In the genomic region with DNA sequence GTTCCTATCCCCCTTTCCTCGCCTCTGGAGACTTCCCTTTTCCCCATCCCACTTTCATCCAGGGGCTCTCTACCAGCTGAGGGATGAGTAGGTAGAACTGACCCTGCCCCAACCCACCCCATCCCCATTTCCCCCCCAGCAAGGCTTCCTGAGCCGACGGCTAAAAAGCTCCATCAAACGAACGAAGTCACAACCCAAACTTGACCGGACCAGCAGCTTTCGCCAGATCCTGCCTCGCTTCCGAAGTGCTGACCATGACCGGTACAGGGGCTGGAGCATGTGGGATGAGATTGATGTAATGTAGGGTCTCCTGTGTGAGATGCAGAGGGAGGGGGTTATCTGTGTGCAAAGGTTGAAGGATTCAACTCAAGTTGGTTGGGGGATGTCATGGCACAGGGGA, we compare ENCODE assay signal across 15 cellular contexts. TPM values are rescaled to one million over a fixed set of nuclear protein-coding genes. Genes with fewer than 3 reads are reported as not detected.
A peak's percentile ranks its signal among the peaks of the same experiment; 100 is the strongest.
DNase-seq lines count a peak whose midpoint lies in the region; ATAC-seq, FAIRE-seq and TF ChIP-seq lines count a peak whose summit lies in the region.
"Had no signal": no experiment of that assay in that cellular context is flagged by ENCODE, and none has a peak within 500 bp of the region (broad histone marks: within the 10 kb centered on the region; RNA-seq: fewer than 3 reads in every experiment).

No MANE protein-coding gene starts in this region.

- H3K4me3 ChIP-seq in Karpas-422 (ENCODE audit: low read length) (peak overlapping the region; percentile 79; the same call in 1 of the 2 replicates), H1 (ENCODE audit: extremely low read depth in 1 of 4, insufficient read depth in 2 of 4, low read depth in 3 of 4, low read length in 4 of 4) (peak overlapping the region; percentile 31 to 61 (median 56); a peak in 7 of 8 replicates), trophoblast cell (ENCODE audit: low read depth, low read length) (no peak overlapping the region), right lobe of liver (no peak overlapping the region)
- H3K4me3 ChIP-seq: upper lobe of right lung had no signal

- no peak for FAIRE-seq in H1 (lab: Jason Lieb, UNC)
- FAIRE-seq: A204.1, G401.6, keratinocyte had no signal

- H2BK15ac ChIP-seq in H1 (ENCODE audit: low read length), result peak overlapping the region; percentile 90; the same call in 1 of the 2 replicates

- peak overlapping the region; percentile 99 for H2BK12ac ChIP-seq in H1 (ENCODE audit: low read depth, low read length)
- H2BK12ac ChIP-seq in trophoblast cell (ENCODE audit: low read length), result no peak overlapping the region

- no peak for TF ChIP-seq CTCF in H1 (IDR thresholded peaks at IDR 0.05; ENCODE audit: control extremely low read depth in 1 of 3, insufficient read depth in 1 of 3, low read depth in 1 of 3, low read length in 3 of 3)
- no peak for TF ChIP-seq CTCF in right lobe of liver (IDR thresholded peaks at IDR 0.05)

- H3K23ac ChIP-seq in H1 (ENCODE audit: insufficient read length), result no peak overlapping the region
- H3K23ac ChIP-seq in trophoblast cell (ENCODE audit: low read length), result no peak overlapping the region

- H3K56ac ChIP-seq in H1 (replicated peaks; ENCODE audit: insufficient read length, low read depth, low read length), result peak overlapping the region; percentile 27

- peak overlapping the region; percentile 24 for H2BK20ac ChIP-seq in H1 (ENCODE audit: low read length)

- no peak overlapping the region for H4K12ac ChIP-seq in trophoblast cell (ENCODE audit: low read depth, low read length)

- TF ChIP-seq RAD21 in H1 (IDR thresholded peaks at IDR 0.05 in 1 of 2, conservative IDR thresholded peaks at IDR 0.05 in 1 of 2; ENCODE audit: low read depth in 2 of 2, low read length in 2 of 2), result no peak

- DNase-seq in T-helper 2 cell treated with Interferon-gamma antibody and Interleukin-4, amounts not matched to agents 5 μg/mL and 100 μg/mL, for 36 hours (ENCODE audit: low spot score), result no peak
- DNase-seq in T-helper 2 cell (no peak), Karpas-422 (no peak), H1 (ENCODE audit: low read depth in 1 of 2, low spot score in 2 of 2) (no peak), trophoblast cell (no peak), right lobe of liver (no peak), NCI-H345 treated with DMSO at 0.1 percent for 48 hours (lab: John Stamatoyannopoulos, UW; ENCODE audit: unreplicated experiment) (no peak)
- DNase-seq: activated CD4-positive, CD25-positive, alpha-beta regulatory T cell treated with anti-CD3 and anti-CD28 coated beads, Interleukin-2, amount 50 U/mL, for 72 hours; MM.1S; Right ventricle myocardium superior; upper lobe of right lung had no signal

- H3K4me1 ChIP-seq in Karpas-422 (ENCODE audit: low read length) (peaks cover 51% of the 10 kb centered on the region), H1 (replicated peaks in 1 of 4; ENCODE audit: control insufficient read depth in 3 of 4, insufficient read depth in 4 of 4, low read length in 3 of 4) (peaks cover 11 to 34% (median 25%) of the 10 kb centered on the region in 4 experiments), trophoblast cell (ENCODE audit: control insufficient read depth in 1 of 2, insufficient read depth in 2 of 2, low read length in 2 of 2) (peaks cover 33 to 40% of the 10 kb centered on the region in 2 experiments), right lobe of liver (peaks cover 0 to 18% (median 0%) of the 10 kb centered on the region in 4 donors)

- no peaks in the 10 kb centered on the region for H3K9me3 Mint-ChIP-seq in T-helper 2 cell treated with Interferon-gamma antibody and Interleukin-4, amounts not matched to agents 5 μg/mL and 100 μg/mL, for 36 hours

- no peak for TF ChIP-seq EP300 in H1 (IDR thresholded peaks at IDR 0.05; ENCODE audit: borderline replicate concordance in 1 of 2, low read depth in 2 of 2, low read length in 2 of 2)

- H3K9me3 ChIP-seq in Karpas-422 (ENCODE audit: low read length), result no peaks in the 10 kb centered on the region
- no peaks in the 10 kb centered on the region; a peak in 1 of 4 replicates for H3K9me3 ChIP-seq in H1 (ENCODE audit: insufficient read depth in 2 of 2, low read depth in 1 of 2, low read length in 1 of 2)
- peaks cover 4% of the 10 kb centered on the region for H3K9me3 ChIP-seq in trophoblast cell (ENCODE audit: insufficient read depth, low read depth, low read length)
- no peaks in the 10 kb centered on the region for H3K9me3 ChIP-seq in right lobe of liver
- H3K9me3 ChIP-seq: upper lobe of right lung had no signal

- no peaks in the 10 kb centered on the region for H3K9me2 ChIP-seq in Karpas-422 (replicated peaks; ENCODE audit: insufficient read depth, low read length)

- POLR2A ChIA-PET in H1 (lab: Charles Lee; ENCODE audit: partially characterized antibody), result interaction anchor here (0.9 to 14.8 kb wide), 12 partner anchors 8 to 461 kb away, joined by 3 to 381 read pairs (median 6); partner anchors contain the start of genes CUTA, RGL2, SYNGAP1 and ZBTB22

- H3K9ac ChIP-seq in Karpas-422 (ENCODE audit: low read length), result peak overlapping the region; percentile 84
- H3K9ac ChIP-seq in H1 (replicated peaks in 1 of 4; ENCODE audit: extremely low read depth in 1 of 4, low read depth in 3 of 4, low read length in 3 of 4), result peak overlapping the region in 3 of 4 experiments; percentile 44 to 83 (median 46); a peak in 5 of 7 replicates
- no peak overlapping the region for H3K9ac ChIP-seq in trophoblast cell (ENCODE audit: low read length)

- peaks cover 25% of the 10 kb centered on the region for H3K23me2 ChIP-seq in H1 (ENCODE audit: low read depth, low read length)

- H3K27ac ChIP-seq in Karpas-422 (ENCODE audit: low read length) (peak overlapping the region; percentile 70), H1 (ENCODE audit: low read depth, low read length) (peak overlapping the region; percentile 98), trophoblast cell (ENCODE audit: low read depth, low read length) (no peak overlapping the region), right lobe of liver (no peak overlapping the region)
- H3K27ac ChIP-seq: upper lobe of right lung had no signal

- CTCF ChIA-PET in H1 (lab: Charles Lee; ENCODE audit: partially characterized antibody), result interaction anchor here (0.9 to 1.7 kb wide), 5 partner anchors 9 to 24 kb away, joined by 3 to 6 read pairs (median 3); partner anchors contain the start of gene ZBTB9

- H4K91ac ChIP-seq in H1 (replicated peaks; ENCODE audit: insufficient read length, low read length) (peak overlapping the region; percentile 99), trophoblast cell (ENCODE audit: low read depth, low read length) (no peak overlapping the region)

- no peak overlapping the region for H2BK120ac ChIP-seq in H1 (replicated peaks; ENCODE audit: low read depth, low read length)
- no peak overlapping the region for H2BK120ac ChIP-seq in trophoblast cell (ENCODE audit: insufficient read depth, low read length, poor library complexity)

- H3K4ac ChIP-seq in H1 (replicated peaks; ENCODE audit: insufficient read length, low read depth, low read length), result peak overlapping the region; percentile 94
- H3K4ac ChIP-seq in trophoblast cell (ENCODE audit: low read depth, low read length), result no peak overlapping the region

- peaks cover 32% of the 10 kb centered on the region for H3K36me3 Mint-ChIP-seq in T-helper 2 cell treated with Interferon-gamma antibody and Interleukin-4, amounts not matched to agents 5 μg/mL and 100 μg/mL, for 36 hours (ENCODE audit: low read depth)

- H3K18ac ChIP-seq in H1 (ENCODE audit: extremely low read depth, low read length) (peak overlapping the region; percentile 76), trophoblast cell (ENCODE audit: low read length) (no peak overlapping the region)

- H4K8ac ChIP-seq in H1 (ENCODE audit: extremely low read depth, insufficient read depth, low read length) (peak overlapping the region; percentile 76), trophoblast cell (ENCODE audit: low read depth, low read length) (no peak overlapping the region)

- H3K36me3 ChIP-seq in Karpas-422 (ENCODE audit: insufficient read depth, low read length) (peaks cover 17% of the 10 kb centered on the region), H1 (ENCODE audit: control insufficient read depth in 2 of 4, insufficient read depth in 4 of 4, low read length in 3 of 4) (peaks cover 19 to 26% (median 23%) of the 10 kb centered on the region in 4 experiments), trophoblast cell (ENCODE audit: control insufficient read depth in 1 of 2, insufficient read depth in 2 of 2, low read length in 2 of 2) (peaks cover 9 to 22% of the 10 kb centered on the region in 2 experiments), right lobe of liver (no peaks in the 10 kb centered on the region)

- no peak overlapping the region for H3K14ac ChIP-seq in H1 (ENCODE audit: insufficient read length)
- H3K14ac ChIP-seq in trophoblast cell (ENCODE audit: low read length), result no peak overlapping the region

- H3K27ac Mint-ChIP-seq in T-helper 2 cell treated with Interferon-gamma antibody and Interleukin-4, amounts not matched to agents 5 μg/mL and 100 μg/mL, for 36 hours, result peak overlapping the region; percentile 71

- peak overlapping the region; percentile 22 for H3K4me3 Mint-ChIP-seq in T-helper 2 cell treated with Interferon-gamma antibody and Interleukin-4, amounts not matched to agents 5 μg/mL and 100 μg/mL, for 36 hours

- H3K4me1 Mint-ChIP-seq in T-helper 2 cell treated with Interferon-gamma antibody and Interleukin-4, amounts not matched to agents 5 μg/mL and 100 μg/mL, for 36 hours (ENCODE audit: low read depth), result peaks cover 44% of the 10 kb centered on the region

- intact Hi-C loops in right lobe of liver (cut with DNase I), result no loop called here

- ATAC-seq in right lobe of liver (no peak), GM18517 (IDR thresholded peaks at IDR 0.05; ENCODE audit: unreplicated experiment) (no peak)
- ATAC-seq: upper lobe of right lung had no signal

- H3K27me3 Mint-ChIP-seq in T-helper 2 cell treated with Interferon-gamma antibody and Interleukin-4, amounts not matched to agents 5 μg/mL and 100 μg/mL, for 36 hours (ENCODE audit: low read depth), result no peaks in the 10 kb centered on the region

- H2BK5ac ChIP-seq in H1 (ENCODE audit: low read depth, low read length) (peak overlapping the region; percentile 93; the same call in 1 of the 2 replicates), trophoblast cell (ENCODE audit: low read depth, low read length, poor library complexity) (no peak overlapping the region)

- peak overlapping the region; percentile 24 for H4K5ac ChIP-seq in H1 (ENCODE audit: insufficient read length, low read depth, low read length)

- peaks cover 14% of the 10 kb centered on the region for H3K79me1 ChIP-seq in H1 (ENCODE audit: low read depth, low read length)
- H3K79me1 ChIP-seq in trophoblast cell (ENCODE audit: low read length), result peaks cover 3% of the 10 kb centered on the region

- no peaks in the 10 kb centered on the region for H4K20me1 ChIP-seq in Karpas-422 (ENCODE audit: insufficient read depth, low read depth, low read length)
- H4K20me1 ChIP-seq in H1 (replicated peaks in 1 of 2; ENCODE audit: control insufficient read depth in 1 of 2, insufficient read depth in 2 of 2, low read length in 2 of 2), result peaks cover 0 to 10% of the 10 kb centered on the region in 2 experiments

- H3K27me3 ChIP-seq in Karpas-422 (ENCODE audit: low read length), result no peaks in the 10 kb centered on the region
- no peaks in the 10 kb centered on the region for H3K27me3 ChIP-seq in H1 (replicated peaks in 1 of 4; ENCODE audit: control insufficient read depth in 3 of 4, extremely low read depth in 1 of 4, insufficient read depth in 3 of 4, low read length in 3 of 4)
- no peaks in the 10 kb centered on the region for H3K27me3 ChIP-seq in trophoblast cell (ENCODE audit: insufficient read depth, low read length)
- no peaks in the 10 kb centered on the region for H3K27me3 ChIP-seq in right lobe of liver
- H3K27me3 ChIP-seq: upper lobe of right lung had no signal

- H2AFZ ChIP-seq in Karpas-422 (ENCODE audit: low read length), result no peak overlapping the region
- no peak overlapping the region for H2AFZ ChIP-seq in H1 (ENCODE audit: low read length)
- H2AFZ ChIP-seq in trophoblast cell (ENCODE audit: insufficient read depth, low read length, poor library complexity), result no peak overlapping the region

- peak overlapping the region; percentile 96 for H3K4me2 ChIP-seq in Karpas-422 (ENCODE audit: low read depth, low read length, poor library complexity, severe bottlenecking)
- peak overlapping the region; percentile 90 to 91 for H3K4me2 ChIP-seq in H1 (ENCODE audit: insufficient read depth in 1 of 2, low read depth in 2 of 2, low read length in 2 of 2)
- peak overlapping the region; percentile 24 for H3K4me2 ChIP-seq in trophoblast cell (ENCODE audit: low read length)

- TF ChIP-seq POLR2A in H1 (IDR thresholded peaks at IDR 0.05; ENCODE audit: control extremely low read depth in 1 of 2, low read depth in 2 of 2, low read length in 2 of 2) (no peak), right lobe of liver (IDR thresholded peaks at IDR 0.05) (no peak)

- H3K79me2 ChIP-seq in Karpas-422 (ENCODE audit: low read length) (peaks cover 51% of the 10 kb centered on the region), H1 (ENCODE audit: control insufficient read depth in 1 of 2, insufficient read depth in 2 of 2, low read length in 2 of 2) (peaks cover 8 to 71% of the 10 kb centered on the region in 2 experiments; a peak in 3 of 4 replicates), trophoblast cell (ENCODE audit: control insufficient read depth, insufficient read depth, low read length, poor library complexity) (peaks cover 2% of the 10 kb centered on the region)

- 32% methylated on average over 9 of the region's 10 CpGs; no CpG with 5 or more reads in 1 of the 2 experiments for WGBS in H1 (ENCODE audit: extremely low coverage in 1 of 2, insufficient coverage in 1 of 2, insufficient read length in 1 of 2, insufficient replicate concordance in 2 of 2, low coverage in 1 of 2, low lambda C conversion rate in 2 of 2, missing lambda C conversion rate in 1 of 2), 2 experiments
- no CpG with 5 or more reads among the region's 10 CpGs for WGBS in trophoblast cell (ENCODE audit: extremely low coverage, insufficient coverage, insufficient read length)
- 77% methylated on average over 10 of the region's 10 CpGs for WGBS in right lobe of liver (ENCODE audit: insufficient coverage, low coverage, low lambda C conversion rate, missing lambda C conversion rate)

- H2AK5ac ChIP-seq in H1 (ENCODE audit: low read depth, low read length) (peak overlapping the region; percentile 98), trophoblast cell (ENCODE audit: low read length) (no peak overlapping the region)

RNA-seq across cellular contexts. Expression of gene SYNGAP1, which starts 12.7 kb away (rescaled TPM):
- total RNA-seq in Karpas-422 (2014; rRNA removed; shearing (Covaris generic); ENCODE audit: low replicate concordance), result 16.3 and 16.7 TPM in 2 replicates
- 101 and 109 TPM in 2 replicates for total RNA-seq in H1 (2021; fragmentation: NEBNext Ultra II Directional; extraction: Animal tissue kit (Norgen Biotek cat#: 25700))
- 31.0 and 66.9 TPM in 2 replicates for polyA plus RNA-seq in H1 (2011; rRNA removed)
- 35.6 TPM for polyA plus RNA-seq in H1 (2011; cell fraction: cytosol; rRNA removed)
- polyA plus RNA-seq in H1 (2011; cell fraction: nucleus; rRNA removed), result 445 TPM
- polyA plus RNA-seq in H1 (2012, experiment 1 of 2), result 130 to 242 TPM (median 155 TPM) in 4 replicates
- 34.0 TPM for polyA plus RNA-seq in H1 (2012, experiment 2 of 2)
- polyA plus RNA-seq in H1 (2013, experiment 1 of 2), result 54.0 TPM
- polyA plus RNA-seq in H1 (2013, experiment 2 of 2), result 61.4 TPM
- 34.2 and 41.9 TPM in 2 replicates for polyA minus RNA-seq in H1 (2011; rRNA and poly(A)+ RNA removed)
- polyA minus RNA-seq in H1 (2011; cell fraction: cytosol; rRNA and poly(A)+ RNA removed), result 25.0 TPM
- 79.5 TPM for polyA minus RNA-seq in H1 (2011; cell fraction: nucleus; rRNA and poly(A)+ RNA removed)
- 11.3 and 23.2 TPM in 2 replicates for polyA plus RNA-seq in trophoblast cell (2013)
- total RNA-seq in right lobe of liver, result 1 to 10 TPM; 1.8 to 4.1 (median 2.8) TPM

RNA-seq across cellular contexts. Expression of gene CUTA, which starts 14.6 kb away (rescaled TPM):
- total RNA-seq in Karpas-422 (2014; rRNA removed; shearing (Covaris generic); ENCODE audit: low replicate concordance), result 223 and 260 TPM in 2 replicates
- total RNA-seq in H1 (2021; fragmentation: NEBNext Ultra II Directional; extraction: Animal tissue kit (Norgen Biotek cat#: 25700)), result 297 and 315 TPM in 2 replicates
- polyA plus RNA-seq in H1 (2011; rRNA removed), result 460 and 671 TPM in 2 replicates
- polyA plus RNA-seq in H1 (2011; cell fraction: cytosol; rRNA removed), result 337 TPM
- 468 TPM for polyA plus RNA-seq in H1 (2011; cell fraction: nucleus; rRNA removed)
- 398 to 459 TPM (median 420 TPM) in 4 replicates for polyA plus RNA-seq in H1 (2012, experiment 1 of 2)
- polyA plus RNA-seq in H1 (2012, experiment 2 of 2), result 679 TPM
- 486 TPM for polyA plus RNA-seq in H1 (2013, experiment 1 of 2)
- polyA plus RNA-seq in H1 (2013, experiment 2 of 2), result 464 TPM
- 124 and 127 TPM in 2 replicates for polyA minus RNA-seq in H1 (2011; rRNA and poly(A)+ RNA removed)
- 103 TPM for polyA minus RNA-seq in H1 (2011; cell fraction: cytosol; rRNA and poly(A)+ RNA removed)
- polyA minus RNA-seq in H1 (2011; cell fraction: nucleus; rRNA and poly(A)+ RNA removed), result 92.0 TPM
- 201 and 213 TPM in 2 replicates for polyA plus RNA-seq in trophoblast cell (2013)
- 100 to 1,000 TPM in 3 of 6 experiments, 10 to 100 TPM in 3; 81.4 to 114 (median 97.4) TPM for total RNA-seq in right lobe of liver

RNA-seq across cellular contexts. Expression of gene PHF1, which starts 21.7 kb away (rescaled TPM):
- 32.6 and 66.6 TPM in 2 replicates for total RNA-seq in Karpas-422 (2014; rRNA removed; shearing (Covaris generic); ENCODE audit: low replicate concordance)
- 45.4 and 47.3 TPM in 2 replicates for total RNA-seq in H1 (2021; fragmentation: NEBNext Ultra II Directional; extraction: Animal tissue kit (Norgen Biotek cat#: 25700))
- 78.6 and 109 TPM in 2 replicates for polyA plus RNA-seq in H1 (2011; rRNA removed)
- 65.5 TPM for polyA plus RNA-seq in H1 (2011; cell fraction: cytosol; rRNA removed)
- polyA plus RNA-seq in H1 (2011; cell fraction: nucleus; rRNA removed), result 507 TPM
- 56.3 to 75.9 TPM (median 63.4 TPM) in 4 replicates for polyA plus RNA-seq in H1 (2012, experiment 1 of 2)
- 55.0 TPM for polyA plus RNA-seq in H1 (2012, experiment 2 of 2)
- polyA plus RNA-seq in H1 (2013, experiment 1 of 2), result 46.2 TPM
- 40.2 TPM for polyA plus RNA-seq in H1 (2013, experiment 2 of 2)
- polyA minus RNA-seq in H1 (2011; rRNA and poly(A)+ RNA removed), result 17.8 and 27.1 TPM in 2 replicates
- 11.4 TPM for polyA minus RNA-seq in H1 (2011; cell fraction: cytosol; rRNA and poly(A)+ RNA removed)
- polyA minus RNA-seq in H1 (2011; cell fraction: nucleus; rRNA and poly(A)+ RNA removed), result 27.5 TPM
- 42.6 and 42.7 TPM in 2 replicates for polyA plus RNA-seq in trophoblast cell (2013)
- total RNA-seq in right lobe of liver, result 10 to 100 TPM; 14.7 to 21.3 (median 18.3) TPM

RNA-seq across cellular contexts. Expression of gene ZBTB9, which starts 21.8 kb away (rescaled TPM):
- 5.1 and 6.8 TPM in 2 replicates for total RNA-seq in Karpas-422 (2014; rRNA removed; shearing (Covaris generic); ENCODE audit: low replicate concordance)
- total RNA-seq in H1 (2021; fragmentation: NEBNext Ultra II Directional; extraction: Animal tissue kit (Norgen Biotek cat#: 25700)), result 20.2 and 25.0 TPM in 2 replicates
- 15.1 and 16.9 TPM in 2 replicates for polyA plus RNA-seq in H1 (2011; rRNA removed)
- 17.9 TPM for polyA plus RNA-seq in H1 (2011; cell fraction: cytosol; rRNA removed)
- polyA plus RNA-seq in H1 (2011; cell fraction: nucleus; rRNA removed), result 54.7 TPM
- 28.1 to 36.7 TPM (median 31.7 TPM) in 4 replicates for polyA plus RNA-seq in H1 (2012, experiment 1 of 2)
- polyA plus RNA-seq in H1 (2012, experiment 2 of 2), result 23.3 TPM
- 12.5 TPM for polyA plus RNA-seq in H1 (2013, experiment 1 of 2)
- polyA plus RNA-seq in H1 (2013, experiment 2 of 2), result 13.7 TPM
- 24.1 and 24.3 TPM in 2 replicates for polyA minus RNA-seq in H1 (2011; rRNA and poly(A)+ RNA removed)
- 17.0 TPM for polyA minus RNA-seq in H1 (2011; cell fraction: cytosol; rRNA and poly(A)+ RNA removed)
- polyA minus RNA-seq in H1 (2011; cell fraction: nucleus; rRNA and poly(A)+ RNA removed), result 9.4 TPM
- 5.7 and 6.1 TPM in 2 replicates for polyA plus RNA-seq in trophoblast cell (2013)
- 1 to 10 TPM; 2.5 to 3.8 (median 2.9) TPM for total RNA-seq in right lobe of liver

RNA-seq across cellular contexts. Expression of gene KIFC1, which starts 40.9 kb away (rescaled TPM):
- total RNA-seq in Karpas-422 (2014; rRNA removed; shearing (Covaris generic); ENCODE audit: low replicate concordance), result 37.8 and 42.8 TPM in 2 replicates
- 64.3 and 69.3 TPM in 2 replicates for total RNA-seq in H1 (2021; fragmentation: NEBNext Ultra II Directional; extraction: Animal tissue kit (Norgen Biotek cat#: 25700))
- 46.6 and 60.9 TPM in 2 replicates for polyA plus RNA-seq in H1 (2011; rRNA removed)
- 68.7 TPM for polyA plus RNA-seq in H1 (2011; cell fraction: cytosol; rRNA removed)
- polyA plus RNA-seq in H1 (2011; cell fraction: nucleus; rRNA removed), result 85.7 TPM
- polyA plus RNA-seq in H1 (2012, experiment 1 of 2), result 57.7 to 66.0 TPM (median 62.9 TPM) in 4 replicates
- 42.3 TPM for polyA plus RNA-seq in H1 (2012, experiment 2 of 2)
- polyA plus RNA-seq in H1 (2013, experiment 1 of 2), result 45.5 TPM
- 44.5 TPM for polyA plus RNA-seq in H1 (2013, experiment 2 of 2)
- 47.9 and 58.8 TPM in 2 replicates for polyA minus RNA-seq in H1 (2011; rRNA and poly(A)+ RNA removed)
- polyA minus RNA-seq in H1 (2011; cell fraction: cytosol; rRNA and poly(A)+ RNA removed), result 40.5 TPM
- 41.0 TPM for polyA minus RNA-seq in H1 (2011; cell fraction: nucleus; rRNA and poly(A)+ RNA removed)
- polyA plus RNA-seq in trophoblast cell (2013), result 66.1 and 66.6 TPM in 2 replicates
- total RNA-seq in right lobe of liver, result 1 to 10 TPM in 3 of 6 experiments, under 1 TPM in 2, not detected in 1; 0.29 to 4.4 (median 1.3) TPM

Comparison
In these comparisons a context has a peak if more than half of its experiments do, and no peak if none do; other contexts are left out.
1. H3K27ac ChIP-seq: peak in Karpas-422 (single experiment) and H1 (single experiment); none in trophoblast cell (single experiment) and right lobe of liver (0 of 3).
2. H3K4me2 ChIP-seq: peak in every context shown above with its lines; median percentile 96 in Karpas-422; 90 in H1; 24 in trophoblast cell.
3. H3K4me3 ChIP-seq: peak in Karpas-422 (single experiment) and H1 (4 of 4); none in trophoblast cell (single experiment) and right lobe of liver (0 of 3).